Comparison of ENCODE assay signal across 16 cellular contexts in the genomic region with DNA sequence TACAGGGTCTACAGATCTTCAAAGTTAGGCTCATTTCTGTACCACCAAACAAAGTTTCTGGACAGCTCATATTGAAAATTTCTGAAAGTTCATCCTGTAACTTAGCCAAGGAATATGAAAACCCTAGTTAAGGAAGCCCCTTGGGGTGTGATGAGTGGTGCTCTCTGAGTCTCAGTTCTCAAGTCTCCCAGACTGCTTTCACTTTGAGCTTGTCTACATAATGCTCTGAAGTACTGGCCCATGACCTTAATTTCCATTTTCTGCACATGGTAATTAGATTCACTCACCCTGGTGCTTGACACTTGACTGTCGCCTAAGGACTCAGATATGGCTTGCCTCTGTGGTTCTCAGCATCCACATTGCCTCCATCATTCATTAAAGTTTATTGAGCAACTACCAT. TPM values are rescaled to one million over a fixed set of nuclear protein-coding genes. Genes with fewer than 3 reads are reported as not detected.
DNase-seq lines count a peak whose midpoint lies in the region; ATAC-seq and TF ChIP-seq lines count a peak whose summit lies in the region.
"Had no signal": no experiment of that assay in that cellular context is flagged by ENCODE, and none has a peak within 500 bp of the region (broad histone marks: within the 10 kb centered on the region; RNA-seq: fewer than 3 reads in every experiment).

No MANE protein-coding gene starts in this region.

- no peak overlapping the region for H3K4me3 Mint-ChIP-seq in T-helper 17 cell
- H3K4me3 Mint-ChIP-seq: activated naive CD4-positive, alpha-beta T cell treated with anti-CD3 and anti-CD28 coated beads for 36 hours had no signal

- intact Hi-C loops in OCI-LY7 (cut with micrococcal nuclease; ENCODE audit: unreplicated experiment), result no loop called here

- DNase-seq in OCI-LY7 (ENCODE audit: low spot score) (no peak), tibial nerve (ENCODE audit: low spot score in 2 of 2) (no peak), T-helper 17 cell (no peak), NOMO-1 treated with dmso at 0.1 percent for 144 hours (lab: John Stamatoyannopoulos, UW; ENCODE audit: unreplicated experiment) (no peak)
- DNase-seq: activated CD4-positive, CD25-positive, alpha-beta regulatory T cell; activated naive CD4-positive, alpha-beta T cell treated with anti-CD3 and anti-CD28 coated beads for 36 hours; effector CD8-positive, alpha-beta T cell; foreskin fibroblast; HCEC 1CT; NCI-H1048; OCI-M1 had no signal

- no peaks in the 10 kb centered on the region for H4K20me1 ChIP-seq in OCI-LY7 (ENCODE audit: insufficient read depth, low read length)

- H3K36me3 ChIP-seq in OCI-LY7 (ENCODE audit: insufficient read depth, low read length), result no peaks in the 10 kb centered on the region
- no peaks in the 10 kb centered on the region for H3K36me3 ChIP-seq in tibial nerve

- H3K4me2 ChIP-seq in OCI-LY7 (ENCODE audit: low read length), result no peak overlapping the region

- WGBS in tibial nerve, 2 donors, result 65 to 75% methylated on average over 1 of the region's 1 CpG

- H3K9me2 ChIP-seq in OCI-LY7 (ENCODE audit: insufficient read depth, low read length), result no peaks in the 10 kb centered on the region

- ATAC-seq in GM19351 (IDR thresholded peaks at IDR 0.05; ENCODE audit: unreplicated experiment), result peak; percentile 79
- ATAC-seq in GM21825 (IDR thresholded peaks at IDR 0.05; ENCODE audit: unreplicated experiment), result peak; percentile 73
- peak; percentile 68 for ATAC-seq in HG03103 (IDR thresholded peaks at IDR 0.05; ENCODE audit: low read depth, unreplicated experiment)
- no peak for ATAC-seq in T-helper 17 cell
- ATAC-seq: HepG2 had no signal

- H3K27ac Mint-ChIP-seq in T-helper 17 cell, result no peak overlapping the region
- H3K27ac Mint-ChIP-seq: activated naive CD4-positive, alpha-beta T cell treated with anti-CD3 and anti-CD28 coated beads for 36 hours had no signal

- H3K27me3 Mint-ChIP-seq in T-helper 17 cell, result peaks cover 48% of the 10 kb centered on the region

- H2AFZ ChIP-seq in OCI-LY7 (ENCODE audit: low read length), result peak overlapping the region; percentile 20; the same call in 1 of the 2 replicates

- no TSS peak for BruUV-seq in OCI-LY7 (replicated peaks; lab: Mats Ljungman, UMichigan)

- no peak for TF ChIP-seq POLR2A in tibial nerve (IDR thresholded peaks at IDR 0.05)

- CTCF ChIA-PET in OCI-LY7 (lab: Charles Lee; ENCODE audit: unreplicated experiment), result no interaction called here

- no peak for TF ChIP-seq EP300 in tibial nerve (IDR thresholded peaks at IDR 0.05)

- H3K4me3 ChIP-seq in OCI-LY7 (ENCODE audit: low read depth, low read length, poor library complexity, severe bottlenecking) (no peak overlapping the region), tibial nerve (no peak overlapping the region)

- H3K27me3 ChIP-seq in tibial nerve, result no peaks in the 10 kb centered on the region

- no peaks in the 10 kb centered on the region for H3K9me3 ChIP-seq in OCI-LY7 (ENCODE audit: low read length)
- no peaks in the 10 kb centered on the region for H3K9me3 ChIP-seq in tibial nerve
- no peaks in the 10 kb centered on the region for H3K9me3 ChIP-seq in T-helper 17 cell (ENCODE audit: control insufficient read depth, low read length, poor library complexity, severe bottlenecking)

- no peaks in the 10 kb centered on the region for H3K4me1 Mint-ChIP-seq in T-helper 17 cell

- TF ChIP-seq CTCF in OCI-LY7 (conservative IDR thresholded peaks at IDR 0.05; ENCODE audit: low read length) (no peak), tibial nerve (IDR thresholded peaks at IDR 0.05) (no peak)

- H3K4me1 ChIP-seq in OCI-LY7 (ENCODE audit: insufficient read depth, low read length, poor library complexity, severe bottlenecking) (no peaks in the 10 kb centered on the region), tibial nerve (no peaks in the 10 kb centered on the region)

- POLR2A ChIA-PET in OCI-LY7 (lab: Charles Lee), result no interaction called here

- no peaks in the 10 kb centered on the region for H3K79me2 ChIP-seq in OCI-LY7 (ENCODE audit: insufficient read depth, low read depth, low read length)

- H3K27ac ChIP-seq in OCI-LY7 (ENCODE audit: low read depth, low read length, poor library complexity, severe bottlenecking) (no peak overlapping the region), tibial nerve (no peak overlapping the region)
- H3K27ac ChIP-seq: C4-2B had no signal

- peaks cover 4% of the 10 kb centered on the region for H3K36me3 Mint-ChIP-seq in T-helper 17 cell (ENCODE audit: low read depth)

RNA-seq across cellular contexts. Expression of a gene that starts 51.7 kb away (rescaled TPM):
- 26.1 and 30.7 TPM in 2 replicates for total RNA-seq in OCI-LY7 (2014; rRNA removed; shearing (Covaris generic))
- total RNA-seq in OCI-LY7 (2022), result 15.9 and 26.7 TPM in 2 replicates
- 10 to 100 TPM in 3 of 4 donors, 1 to 10 TPM in 1; 8.5 to 19.0 (median 12.0) TPM for total RNA-seq in tibial nerve
- under 1 TPM; 0.05 to 0.29 TPM for total RNA-seq in T-helper 17 cell

Comparison
In these comparisons a context has a peak if more than half of its experiments do, and no peak if none do; other contexts are left out.
1. RNA of a gene that starts 51.7 kb away (total RNA-seq): 15.9 to 30.7 TPM in OCI-LY7 and 8.5 to 19.0 TPM in tibial nerve; 0.05 to 0.29 TPM in T-helper 17 cell; every median in the first group is over 4 times any median in the second.